15 cellular contexts compared by ENCODE assay signal in the genomic region with DNA sequence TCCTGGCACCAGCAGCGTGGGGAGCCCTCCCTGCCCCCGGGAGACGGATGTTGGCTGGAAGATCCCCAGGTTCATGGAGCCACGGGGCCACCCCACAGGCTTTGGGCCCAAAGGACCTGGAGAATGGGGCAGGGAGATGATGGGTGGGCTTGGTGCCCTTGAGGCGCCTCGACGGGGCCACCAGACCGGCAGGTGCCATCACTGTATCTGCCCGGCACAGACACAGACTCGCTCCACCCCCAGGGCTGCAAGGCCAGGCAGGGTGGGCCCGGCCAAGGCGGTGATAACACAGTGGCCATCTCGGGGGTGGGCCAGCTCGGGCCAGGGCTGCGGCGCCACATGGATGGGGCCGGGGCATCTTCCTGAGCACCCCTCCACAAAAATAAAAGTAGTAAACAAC.
"Had no signal": no experiment of that assay in that cellular context is flagged by ENCODE, and none has a peak within 500 bp of the region (broad histone marks: within the 10 kb centered on the region; RNA-seq: fewer than 3 reads in every experiment).

No MANE protein-coding gene starts in this region.

- H3K27me3 ChIP-seq: adrenal gland had no signal

- H3K27ac ChIP-seq: adrenal gland, esophagus muscularis mucosa, SK-N-MC, suprapubic skin had no signal

- H3K36me3 ChIP-seq: adrenal gland, esophagus muscularis mucosa, suprapubic skin had no signal

- H3K9me3 ChIP-seq: adrenal gland, esophagus muscularis mucosa, suprapubic skin had no signal

- DNase-seq: activated CD4-positive, alpha-beta T cell treated with anti-CD3 and anti-CD28 coated beads for 1 hour; activated CD4-positive, alpha-beta T cell treated with anti-CD3 and anti-CD28 coated beads, Interleukin-2, amount 50 U/mL, for 48 hours; activated naive CD4-positive, alpha-beta T cell treated with anti-CD3 and anti-CD28 coated beads for 36 hours; caudate nucleus; hypothalamus; kidney glomerular epithelial cell; stimulated activated CD4-positive, alpha-beta T cell treated with anti-CD3 and anti-CD28 coated beads, Interleukin-4, amount 100 ng/mL, for 24 hours; stimulated activated CD8-positive, alpha-beta memory T cell treated with anti-CD3 and anti-CD28 coated beads, Interleukin-4, amount 100 ng/mL, for 48 hours; T-cell; T1000; trophoblast cell had no signal

- ATAC-seq: T-cell had no signal

- H3K4me3 ChIP-seq: adrenal gland, esophagus muscularis mucosa, SK-N-MC, suprapubic skin had no signal
